10 cellular contexts compared by ENCODE assay signal in the genomic region with DNA sequence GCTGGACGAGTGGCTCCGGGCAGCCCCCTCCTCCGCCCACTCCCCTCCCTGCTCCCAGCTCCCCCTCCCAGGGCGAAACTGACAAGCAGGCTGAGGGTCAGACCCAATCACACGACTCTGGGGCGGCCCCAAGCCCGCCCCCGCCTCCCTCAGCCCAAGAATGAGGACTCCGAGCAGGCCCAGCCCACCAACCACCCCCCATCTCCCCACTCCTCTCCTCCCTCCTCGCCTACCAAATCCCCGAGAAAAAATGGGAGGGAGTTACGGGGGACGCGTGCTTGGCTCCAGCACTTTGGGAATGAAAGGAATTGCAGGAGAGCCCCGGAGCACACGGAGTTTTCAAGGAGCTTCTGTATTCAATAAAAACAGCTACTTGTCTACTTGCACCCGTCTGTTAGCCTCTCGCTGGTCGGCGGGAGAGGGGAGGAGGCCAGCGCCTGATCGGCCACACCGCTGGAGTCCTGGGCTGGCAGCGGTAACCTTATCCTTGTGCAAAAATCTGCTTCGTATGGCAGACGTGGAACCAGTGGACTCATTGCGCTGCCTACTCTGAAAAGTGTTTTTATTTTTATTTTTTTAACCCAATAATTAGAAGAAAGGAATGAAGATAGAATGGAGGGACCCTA. TPM values are rescaled to one million over a fixed set of nuclear protein-coding genes. Genes with fewer than 3 reads are reported as not detected.
A peak's percentile ranks its signal among the peaks of the same experiment; 100 is the strongest.
DNase-seq lines count a peak whose midpoint lies in the region; ATAC-seq lines count a peak whose summit lies in the region.
"Had no signal": no experiment of that assay in that cellular context is flagged by ENCODE, and none has a peak within 500 bp of the region (broad histone marks: within the 10 kb centered on the region; RNA-seq: fewer than 3 reads in every experiment).

No MANE protein-coding gene starts in this region.

- peak; percentile 58 for DNase-seq in G401 (ENCODE audit: low spot score)
- peak in 36 of 61 donors; percentile 0 to 79 (median 37) for DNase-seq in caudate nucleus (lab: John Stamatoyannopoulos, UW)
- peak; percentile 82 for DNase-seq in iPS-NIHi11 (ENCODE audit: low spot score)
- peak; percentile 73 for DNase-seq in sciatic nerve (ENCODE audit: low spot score)
- DNase-seq in DMS 273 (lab: John Stamatoyannopoulos, UW; ENCODE audit: unreplicated experiment), result no peak
- no peak for DNase-seq in NCI-H2107 (lab: John Stamatoyannopoulos, UW)
- DNase-seq: GF-D8 had no signal

- peak; percentile 87 for ATAC-seq in sciatic nerve
- ATAC-seq in HG03108 (IDR thresholded peaks at IDR 0.05; ENCODE audit: unreplicated experiment), result no peak
- ATAC-seq in HG02610 (IDR thresholded peaks at IDR 0.05; ENCODE audit: unreplicated experiment), result no peak
- ATAC-seq: HCT116 had no signal

- intact Hi-C loops in sciatic nerve (cut with DNase I), result no loop called here

- in situ Hi-C loops in G401 (cut with HindIII; ENCODE audit: low sequenced_read_pairs), result loop anchor here (25.0 kb wide), 1 partner anchor 354 kb away; no protein-coding TSS in a partner anchor

- peak overlapping the region; percentile 71 for H3K27ac ChIP-seq in caudate nucleus (ENCODE audit: low read depth, low read length)

RNA-seq across cellular contexts. Expression of a gene that starts 0.3 kb away (rescaled TPM):
- 959 and 1,111 TPM in 2 replicates for total RNA-seq in G401 (2014; rRNA removed; shearing (Covaris generic))
- 19.0 TPM for total RNA-seq in sciatic nerve

Comparison
In these comparisons a context has a peak if more than half of its experiments do, and no peak if none do; other contexts are left out.
1. DNase-seq: peak in G401 (single experiment), caudate nucleus (36 of 61), iPS-NIHi11 (single experiment) and sciatic nerve (single experiment); none in DMS 273 (single experiment) and NCI-H2107 (single experiment).
2. RNA of a gene that starts 0.3 kb away (total RNA-seq): 959 to 1,111 TPM in G401; 19.0 TPM in sciatic nerve (single experiment); every median in the first group is over 10 times any median in the second.